In the genomic region with DNA sequence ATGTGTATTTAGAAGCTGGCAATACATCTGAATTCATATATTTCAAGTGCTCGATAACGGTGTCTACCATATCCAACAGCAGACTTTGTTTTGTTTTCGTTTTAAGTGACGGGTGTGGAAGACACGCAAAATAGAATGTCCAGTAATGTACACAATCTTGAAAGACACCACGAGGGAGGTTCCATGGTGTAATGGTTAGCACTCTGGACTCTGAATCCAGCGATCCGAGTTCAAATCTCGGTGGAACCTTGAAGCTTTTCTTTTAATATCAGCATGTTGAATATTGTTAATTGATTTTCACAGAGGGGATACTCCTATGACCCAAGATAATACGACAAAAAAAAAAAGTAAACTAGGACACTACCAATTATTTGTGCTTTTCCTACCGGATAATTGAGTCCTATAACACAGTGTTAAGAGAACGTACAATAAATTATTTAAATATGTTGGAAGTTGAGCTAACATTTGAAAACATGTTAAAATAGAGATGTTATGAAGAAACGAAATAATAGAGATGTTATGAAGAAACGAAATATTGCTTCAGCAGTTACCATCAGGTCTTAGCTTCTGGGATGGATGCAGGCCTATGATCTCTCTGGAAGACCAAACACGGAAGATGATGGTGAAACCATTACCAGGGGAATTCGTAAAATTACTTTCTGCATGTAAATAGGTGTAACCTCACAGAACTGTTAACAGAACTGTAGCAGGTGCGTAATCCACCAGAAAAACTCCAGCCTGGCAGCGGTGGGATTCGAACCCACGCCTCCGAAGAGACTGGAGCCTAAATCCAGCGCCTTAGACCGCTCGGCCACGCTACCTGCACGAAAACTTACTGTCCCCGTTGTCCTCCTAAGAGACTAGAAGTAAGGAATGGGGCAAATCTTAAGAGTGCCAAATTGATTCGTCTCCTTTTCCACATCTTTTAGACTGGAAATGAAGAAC, we compare ENCODE assay signal across 8 cellular contexts. TPM values are rescaled to one million over a fixed set of nuclear protein-coding genes. Genes with fewer than 3 reads are reported as not detected.
DNase-seq lines count a peak whose midpoint lies in the region; ATAC-seq, FAIRE-seq and TF ChIP-seq lines count a peak whose summit lies in the region.

No MANE protein-coding gene starts in this region.

- TF ChIP-seq CTCF in AG09309 (IDR thresholded peaks at IDR 0.05; ENCODE audit: control insufficient read depth, insufficient read depth, low read depth, low read length, missing control alignments) (no peak), fibroblast of mammary gland (conservative IDR thresholded peaks at IDR 0.05; ENCODE audit: control insufficient read depth, insufficient read depth, low read depth, low read length) (no peak), nephron (IDR thresholded peaks at IDR 0.05; ENCODE audit: unreplicated experiment in 3 of 3) (no peak)

- H3K4me1 Mint-ChIP-seq in activated T-cell treated with anti-CD3 and anti-CD28 coated beads, Interleukin-2, amount 50 U/mL, for 72 hours (ENCODE audit: low read depth): peaks cover 56% of the 10 kb centered on the region
- H3K4me1 Mint-ChIP-seq in nephron: peaks cover 47% of the 10 kb centered on the region

- peak; percentile 46 to 52 for ATAC-seq in activated T-cell treated with anti-CD3 and anti-CD28 coated beads, Interleukin-2, amount 50 U/mL, for 72 hours (replicated peaks in 1 of 2)
- peak; percentile 68 for ATAC-seq in stimulated activated naive CD8-positive, alpha-beta T cell treated with anti-CD3 and anti-CD28 coated beads, Interleukin-15, Interleukin-2, amounts not matched to agents 100 U/mL and 50 U/mL, for 24 hours

- in situ Hi-C loops in KBM-7 (cut with MboI; ENCODE audit: low pct_unique_long_range_greater_than_20kb, low sequenced_read_pairs): no loop called here

- DNase-seq in AG09309 (ENCODE audit: low read depth) (peak; percentile 76), GM19239 (ENCODE audit: insufficient read length, low spot score) (no peak), KBM-7 (peak; percentile 98), fibroblast of mammary gland (ENCODE audit: low read depth) (peak; percentile 94)
- DNase-seq in activated T-cell treated with anti-CD3 and anti-CD28 coated beads, Interleukin-2, amount 50 U/mL, for 72 hours: peak; percentile 89 to 90
- DNase-seq in stimulated activated naive CD8-positive, alpha-beta T cell treated with anti-CD3 and anti-CD28 coated beads, Interleukin-15, Interleukin-2, amounts not matched to agents 100 U/mL and 50 U/mL, for 24 hours: peak; percentile 91

- peak overlapping the region; percentile 100 for H3K27ac Mint-ChIP-seq in activated T-cell treated with anti-CD3 and anti-CD28 coated beads, Interleukin-2, amount 50 U/mL, for 72 hours
- H3K27ac Mint-ChIP-seq in nephron: peak overlapping the region in 2 of 3 experiments; percentile 26 to 58

- H3K4me3 Mint-ChIP-seq in activated T-cell treated with anti-CD3 and anti-CD28 coated beads, Interleukin-2, amount 50 U/mL, for 72 hours: peak overlapping the region; percentile 83 to 88
- H3K4me3 Mint-ChIP-seq in nephron: peak overlapping the region; percentile 93 to 98 (median 97)

- H3K36me3 Mint-ChIP-seq in activated T-cell treated with anti-CD3 and anti-CD28 coated beads, Interleukin-2, amount 50 U/mL, for 72 hours (ENCODE audit: insufficient read depth in 2 of 2): peaks cover 0 to 8% of the 10 kb centered on the region in 2 donors
- no peaks in the 10 kb centered on the region for H3K36me3 Mint-ChIP-seq in nephron (ENCODE audit: low read depth)

- H3K4me3 ChIP-seq in AG09309 (ENCODE audit: control insufficient read depth, low read depth, low read length) (peak overlapping the region; percentile 65), fibroblast of mammary gland (ENCODE audit: control insufficient read depth, low read depth, low read length) (peak overlapping the region; percentile 70)

- H3K27me3 Mint-ChIP-seq in activated T-cell treated with anti-CD3 and anti-CD28 coated beads, Interleukin-2, amount 50 U/mL, for 72 hours (ENCODE audit: low read depth): peaks cover 55% of the 10 kb centered on the region
- H3K27me3 Mint-ChIP-seq in nephron (ENCODE audit: low read depth): peaks cover 91% of the 10 kb centered on the region

- no peaks in the 10 kb centered on the region for H3K9me3 Mint-ChIP-seq in activated T-cell treated with anti-CD3 and anti-CD28 coated beads, Interleukin-2, amount 50 U/mL, for 72 hours
- no peaks in the 10 kb centered on the region for H3K9me3 Mint-ChIP-seq in nephron

- peak; percentile 98 for FAIRE-seq in GM19239 (lab: Jason Lieb, UNC)

TF ChIP-seq in PFSK-1, 5 proteins besides CTCF, POLR2A, EP300 and RAD21:
- no peak for TF ChIP-seq FOXP2 (optimal IDR thresholded peaks at IDR 0.05; ENCODE audit: borderline replicate concordance, extremely low read depth, extremely low read length, insufficient read depth)
- peak; percentile 19; the same call in 1 of the 2 replicates for TF ChIP-seq TAF1 (IDR thresholded peaks at IDR 0.05; ENCODE audit: borderline replicate concordance, insufficient read depth, low read length)

RNA-seq across cellular contexts. Expression of a gene that starts 1.5 kb away (rescaled TPM):
- polyA plus RNA-seq in PFSK-1 (2012; ENCODE audit: insufficient read length, low read depth): 0.93 TPM
- not detected for total RNA-seq in activated T-cell treated with anti-CD3 and anti-CD28 coated beads, Interleukin-2, amount 50 U/mL, for 72 hours

RNA-seq across cellular contexts. Expression of a gene that starts 4.1 kb away (rescaled TPM):
- polyA plus RNA-seq in PFSK-1 (2012; ENCODE audit: insufficient read length, low read depth): 26.6 TPM
- total RNA-seq in activated T-cell treated with anti-CD3 and anti-CD28 coated beads, Interleukin-2, amount 50 U/mL, for 72 hours: 1 to 10 TPM; 1.5 to 4.3 TPM

RNA-seq across cellular contexts. Expression of a gene that starts 32.3 kb away (rescaled TPM):
- 0.72 TPM for polyA plus RNA-seq in PFSK-1 (2012; ENCODE audit: insufficient read length, low read depth)
- total RNA-seq in activated T-cell treated with anti-CD3 and anti-CD28 coated beads, Interleukin-2, amount 50 U/mL, for 72 hours: 1 to 10 TPM; 1.3 to 4.1 TPM

RNA-seq across cellular contexts. Expression of a gene that starts 32.4 kb away (rescaled TPM):
- 90.4 TPM for polyA plus RNA-seq in PFSK-1 (2012; ENCODE audit: insufficient read length, low read depth)
- total RNA-seq in activated T-cell treated with anti-CD3 and anti-CD28 coated beads, Interleukin-2, amount 50 U/mL, for 72 hours: 10 to 100 TPM; 58.2 to 78.5 TPM

RNA-seq across cellular contexts. Expression of a gene that starts 42.9 kb away (rescaled TPM):
- polyA plus RNA-seq in PFSK-1 (2012; ENCODE audit: insufficient read length, low read depth): 31.6 TPM
- total RNA-seq in activated T-cell treated with anti-CD3 and anti-CD28 coated beads, Interleukin-2, amount 50 U/mL, for 72 hours: 10 to 100 TPM; 71.3 to 73.6 TPM
